In the genomic region with DNA sequence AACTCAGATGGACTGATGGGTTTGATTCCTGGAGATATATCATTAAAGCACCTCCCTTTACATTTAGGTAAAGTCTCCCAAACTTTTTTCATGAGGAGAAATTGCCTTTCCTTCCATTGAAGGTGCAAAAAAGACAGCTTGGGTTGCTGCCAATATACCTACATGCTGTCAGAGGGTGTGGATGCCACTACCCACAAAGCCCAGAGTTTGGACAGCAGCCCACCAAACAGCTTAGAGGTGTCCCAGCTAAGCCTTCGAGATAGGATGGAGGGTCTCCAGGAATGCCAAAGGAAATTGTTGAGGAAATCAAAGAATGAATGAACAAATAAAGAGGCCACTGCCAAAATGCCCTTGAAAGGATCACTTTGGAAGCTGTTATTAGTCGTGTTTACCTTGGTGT, we compare ENCODE assay signal across 21 cellular contexts.
"Had no signal": no experiment of that assay in that cellular context is flagged by ENCODE, and none has a peak within 500 bp of the region (broad histone marks: within the 10 kb centered on the region; RNA-seq: fewer than 3 reads in every experiment).

No MANE protein-coding gene starts in this region.

- H3K9me3 Mint-ChIP-seq: natural killer cell treated with Interleukin-12 subunit alpha and Interleukin-12 subunit beta and Interleukin-15 and Interleukin-18, amount 100 ng/mL, for 72 hours; neural progenitor cell; stimulated activated memory B cell treated with anti-CD40 and anti-IgM and Interleukin-4, amounts not matched to agents 10 μg/mL and 1 μg/mL and 100 μg/mL, for 72 hours; stimulated activated naive CD8-positive, alpha-beta T cell treated with anti-CD3 and anti-CD28 coated beads, Interleukin-15, Interleukin-2, amounts not matched to agents 100 ng/mL and 50 ng/mL, for 24 hours had no signal

- H3K4me1 Mint-ChIP-seq: naive B cell; stimulated activated memory B cell treated with anti-CD40 and anti-IgM and Interleukin-4, amounts not matched to agents 10 μg/mL and 1 μg/mL and 100 μg/mL, for 72 hours had no signal

- H3K4me2 ChIP-seq: neural progenitor cell had no signal

- H3K36me3 Mint-ChIP-seq: naive B cell; natural killer cell treated with Interleukin-12 subunit alpha and Interleukin-12 subunit beta and Interleukin-15 and Interleukin-18, amount 100 ng/mL, for 72 hours; neural progenitor cell; stimulated activated memory B cell treated with anti-CD40 and anti-IgM and Interleukin-4, amounts not matched to agents 10 μg/mL and 1 μg/mL and 100 μg/mL, for 72 hours had no signal

- H3K27ac ChIP-seq: coronary artery, esophagus muscularis mucosa, neural progenitor cell, parathyroid adenoma, prostate gland, skin epidermis, spleen, suprapubic skin, vagina had no signal

- H3K9ac ChIP-seq: neural progenitor cell, parathyroid adenoma had no signal

- H3K4me3 ChIP-seq: coronary artery, esophagus muscularis mucosa, neural progenitor cell, prostate gland, skin epidermis, spleen, suprapubic skin, transverse colon, vagina had no signal

- H3K27ac Mint-ChIP-seq: naive B cell; neural progenitor cell; stimulated activated memory B cell treated with anti-CD40 and anti-IgM and Interleukin-4, amounts not matched to agents 10 μg/mL and 1 μg/mL and 100 μg/mL, for 72 hours; stimulated activated naive CD8-positive, alpha-beta T cell treated with anti-CD3 and anti-CD28 coated beads, Interleukin-15, Interleukin-2, amounts not matched to agents 100 ng/mL and 50 ng/mL, for 24 hours had no signal

- H3K4me1 ChIP-seq: esophagus muscularis mucosa, parathyroid adenoma, spleen, suprapubic skin, vagina had no signal

- H3K4me3 Mint-ChIP-seq: naive B cell; natural killer cell treated with Interleukin-12 subunit alpha and Interleukin-12 subunit beta and Interleukin-15 and Interleukin-18, amount 100 ng/mL, for 72 hours; neural progenitor cell; stimulated activated memory B cell treated with anti-CD40 and anti-IgM and Interleukin-4, amounts not matched to agents 10 μg/mL and 1 μg/mL and 100 μg/mL, for 72 hours; stimulated activated naive CD8-positive, alpha-beta T cell treated with anti-CD3 and anti-CD28 coated beads, Interleukin-15, Interleukin-2, amounts not matched to agents 100 ng/mL and 50 ng/mL, for 24 hours had no signal

- DNase-seq: dermis blood vessel endothelial cell; effector memory CD4-positive, alpha-beta T cell; foreskin melanocyte; mammary epithelial cell; naive B cell; right cardiac atrium; spleen; stimulated activated CD4-positive, alpha-beta T cell treated with anti-CD3 and anti-CD28 coated beads, Interleukin-4, amount 100 ng/mL, for 4 hours had no signal

- H3K79me2 ChIP-seq: parathyroid adenoma had no signal

- H3K9me3 ChIP-seq: esophagus muscularis mucosa, prostate gland, spleen, suprapubic skin, transverse colon, vagina had no signal

- H3K36me3 ChIP-seq: esophagus muscularis mucosa, neural progenitor cell, prostate gland, spleen, suprapubic skin, transverse colon, vagina had no signal

- ATAC-seq: left lobe of liver; natural killer cell treated with Interleukin-12 subunit alpha and Interleukin-12 subunit beta and Interleukin-15 and Interleukin-18, amount 100 ng/mL, for 72 hours; right cardiac atrium; stimulated activated memory B cell treated with anti-CD40 and anti-IgM and Interleukin-4, amounts not matched to agents 10 μg/mL and 1 μg/mL and 100 μg/mL, for 72 hours had no signal

- H3K27me3 ChIP-seq: vagina had no signal

- H2AFZ ChIP-seq: neural progenitor cell, parathyroid adenoma had no signal
